In the genomic region with DNA sequence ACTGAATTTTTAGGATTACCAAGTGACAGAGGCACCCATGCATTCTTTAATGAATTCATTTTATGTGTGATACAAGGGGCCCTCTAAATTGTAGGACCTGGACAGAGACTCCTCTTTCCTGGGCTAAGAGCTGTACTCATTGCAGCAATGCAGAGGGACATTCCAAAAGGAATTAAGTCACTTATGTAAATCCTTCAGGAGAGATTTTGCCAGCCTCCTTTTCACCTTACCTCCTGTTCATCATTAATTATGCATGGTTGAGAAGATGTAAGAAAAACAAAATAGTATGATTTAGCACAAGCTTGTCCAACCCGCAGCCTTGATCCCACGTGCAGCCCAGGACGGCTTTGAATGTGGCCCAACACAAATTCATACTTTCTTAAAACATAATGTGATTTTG, we compare ENCODE assay signal across 23 cellular contexts.
"Had no signal": no experiment of that assay in that cellular context is flagged by ENCODE, and none has a peak within 500 bp of the region (broad histone marks: within the 10 kb centered on the region; RNA-seq: fewer than 3 reads in every experiment).

No MANE protein-coding gene starts in this region.

- H3K27me3 ChIP-seq: colonic mucosa, dorsolateral prefrontal cortex, esophagus squamous epithelium, gastroesophageal sphincter, sigmoid colon, vagina had no signal

- H3K27ac ChIP-seq: colonic mucosa, dorsolateral prefrontal cortex, gastroesophageal sphincter, sigmoid colon, thoracic aorta, vagina had no signal

- H3K27ac Mint-ChIP-seq: activated naive CD4-positive, alpha-beta T cell treated with anti-CD3 and anti-CD28 coated beads for 36 hours; effector memory CD8-positive, alpha-beta T cell; memory B cell; type B pancreatic cell had no signal

- H3K27me3 Mint-ChIP-seq: effector memory CD8-positive, alpha-beta T cell; memory B cell; stimulated activated memory B cell treated with anti-CD40 and anti-IgM and Interleukin-4, amounts not matched to agents 10 μg/mL and 1 μg/mL and 100 μg/mL, for 72 hours; T-cell; type B pancreatic cell had no signal

- H3K36me3 Mint-ChIP-seq: memory B cell; stimulated activated memory B cell treated with anti-CD40 and anti-IgM and Interleukin-4, amounts not matched to agents 10 μg/mL and 1 μg/mL and 100 μg/mL, for 72 hours; T-cell; type B pancreatic cell had no signal

- H3K4me1 ChIP-seq: colonic mucosa, sigmoid colon had no signal

- H3K4me2 ChIP-seq: smooth muscle cell had no signal

- H3K9me3 Mint-ChIP-seq: activated naive CD4-positive, alpha-beta T cell treated with anti-CD3 and anti-CD28 coated beads for 36 hours; effector memory CD8-positive, alpha-beta T cell; memory B cell; stimulated activated memory B cell treated with anti-CD40 and anti-IgM and Interleukin-4, amounts not matched to agents 10 μg/mL and 1 μg/mL and 100 μg/mL, for 72 hours; T-cell had no signal

- H3K9me3 ChIP-seq: colonic mucosa, esophagus squamous epithelium, gastroesophageal sphincter, sigmoid colon, thoracic aorta, vagina had no signal

- H3K4me3 Mint-ChIP-seq: activated naive CD4-positive, alpha-beta T cell treated with anti-CD3 and anti-CD28 coated beads for 36 hours; memory B cell; stimulated activated memory B cell treated with anti-CD40 and anti-IgM and Interleukin-4, amounts not matched to agents 10 μg/mL and 1 μg/mL and 100 μg/mL, for 72 hours; T-cell; type B pancreatic cell had no signal

- H3K4me3 ChIP-seq: colonic mucosa, dorsolateral prefrontal cortex, esophagus squamous epithelium, gastroesophageal sphincter, sigmoid colon, smooth muscle cell, thoracic aorta, vagina had no signal

- ATAC-seq: effector memory CD8-positive, alpha-beta T cell; gastroesophageal sphincter; left cardiac atrium; stimulated activated memory B cell treated with anti-CD40 and anti-IgM and Interleukin-4, amounts not matched to agents 10 μg/mL and 1 μg/mL and 100 μg/mL, for 72 hours; T-cell had no signal

- H3K36me3 ChIP-seq: colonic mucosa, esophagus squamous epithelium, gastroesophageal sphincter, sigmoid colon, thoracic aorta, vagina had no signal

- DNase-seq: activated CD4-positive, alpha-beta T cell treated with anti-CD3 and anti-CD28 coated beads, Interleukin-2, amount 50 U/mL, for 48 hours; activated CD8-positive, alpha-beta memory T cell treated with anti-CD3 and anti-CD28 coated beads, Interleukin-2, amount 50 U/mL, for 48 hours; activated effector memory CD4-positive, alpha-beta T cell treated with Interleukin-2 at 50 U/mL for 16 hours; activated naive CD4-positive, alpha-beta T cell treated with anti-CD3 and anti-CD28 coated beads for 36 hours; activated T-cell treated with anti-CD3 and anti-CD28 coated beads, Interleukin-2, amount 50 U/mL, for 48 hours; aorta; colonic mucosa; dorsolateral prefrontal cortex; effector memory CD8-positive, alpha-beta T cell; esophagus squamous epithelium; head of caudate nucleus; islet precursor cell; left cardiac atrium; sigmoid colon; stimulated activated CD4-positive, alpha-beta T cell treated with anti-CD3 and anti-CD28 coated beads, Interleukin-15, amount 100 ng/mL, for 24 hours; T-cell had no signal
